Comparison of ENCODE assay signal across 18 cellular contexts in the genomic region with DNA sequence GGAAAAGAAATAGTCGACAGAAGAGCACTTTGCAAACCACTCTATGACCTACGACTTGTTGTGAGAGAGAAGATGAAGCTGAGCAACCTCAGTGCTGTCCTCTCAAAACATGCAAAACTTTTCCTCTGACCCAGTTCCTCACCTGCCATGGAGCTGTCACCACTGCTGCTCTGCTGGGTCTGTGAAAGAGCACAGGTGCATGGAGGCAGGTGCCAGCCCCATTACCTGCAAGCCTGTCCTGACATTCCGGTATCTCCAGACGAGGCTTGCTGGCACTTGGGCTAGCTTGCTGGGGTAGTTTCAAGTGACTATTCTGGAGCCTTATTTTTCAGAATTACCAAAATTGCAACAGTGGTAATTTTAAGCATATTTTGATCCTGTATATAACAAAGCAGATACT.
DNase-seq lines count a peak whose midpoint lies in the region; ATAC-seq lines count a peak whose summit lies in the region.
"Had no signal": no experiment of that assay in that cellular context is flagged by ENCODE, and none has a peak within 500 bp of the region (broad histone marks: within the 10 kb centered on the region; RNA-seq: fewer than 3 reads in every experiment).

No MANE protein-coding gene starts in this region.

- H3K27me3 Mint-ChIP-seq in dendritic cell treated with granulocyte-macrophage colony-stimulating factor and Interleukin-4, amounts not matched to agents 40 ng/mL and 50 ng/mL, for 4 days: peaks cover 3% of the 10 kb centered on the region
- peaks cover 21 to 31% of the 10 kb centered on the region in 2 donors for H3K27me3 Mint-ChIP-seq in stimulated activated naive B cell treated with anti-CD40 and anti-IgM and Interleukin-4, amounts not matched to agents 10 μg/mL and 1 μg/mL and 100 μg/mL, for 72 hours

- peak; percentile 22 to 29 for DNase-seq in NCI-H526 (lab: John Stamatoyannopoulos, UW)
- no peak for DNase-seq in NCI-H526 treated with DMSO at 0.1 percent for 48 hours (lab: John Stamatoyannopoulos, UW)
- DNase-seq in stimulated activated naive B cell treated with anti-CD40 and anti-IgM and Interleukin-4, amounts not matched to agents 10 μg/mL and 1 μg/mL and 100 μg/mL, for 72 hours: no peak
- DNase-seq in HuH-7 (ENCODE audit: low spot score): no peak
- DNase-seq: Caco-2; CD4-positive, CD25-positive, alpha-beta regulatory T cell; CD8-positive, alpha-beta T cell; DMS153; DMS79; EL; GDM1; GM23248; H9 had no signal

- H3K4me1 Mint-ChIP-seq in dendritic cell treated with granulocyte-macrophage colony-stimulating factor and Interleukin-4, amounts not matched to agents 40 ng/mL and 50 ng/mL, for 4 days (ENCODE audit: low read depth): peaks cover 13% of the 10 kb centered on the region
- peaks cover 7 to 10% of the 10 kb centered on the region in 2 donors for H3K4me1 Mint-ChIP-seq in stimulated activated naive B cell treated with anti-CD40 and anti-IgM and Interleukin-4, amounts not matched to agents 10 μg/mL and 1 μg/mL and 100 μg/mL, for 72 hours
- H3K4me1 Mint-ChIP-seq: B cell; CD4-positive, CD25-positive, alpha-beta regulatory T cell had no signal

- peak; percentile 14 to 27 for ATAC-seq in stimulated activated naive B cell treated with anti-CD40 and anti-IgM and Interleukin-4, amounts not matched to agents 10 μg/mL and 1 μg/mL and 100 μg/mL, for 72 hours (replicated peaks)
- ATAC-seq in GM18498 (IDR thresholded peaks at IDR 0.05; ENCODE audit: unreplicated experiment): no peak
- ATAC-seq: CD8-positive, alpha-beta T cell; GM12878; HCT116 had no signal

- H3K36me3 Mint-ChIP-seq in dendritic cell treated with granulocyte-macrophage colony-stimulating factor and Interleukin-4, amounts not matched to agents 40 ng/mL and 50 ng/mL, for 4 days (ENCODE audit: low read depth): no peaks in the 10 kb centered on the region
- H3K36me3 Mint-ChIP-seq in stimulated activated naive B cell treated with anti-CD40 and anti-IgM and Interleukin-4, amounts not matched to agents 10 μg/mL and 1 μg/mL and 100 μg/mL, for 72 hours: peaks cover 4 to 10% of the 10 kb centered on the region in 2 donors
- H3K36me3 Mint-ChIP-seq: CD4-positive, CD25-positive, alpha-beta regulatory T cell; CD8-positive, alpha-beta T cell had no signal

- H3K4me3 Mint-ChIP-seq in dendritic cell treated with granulocyte-macrophage colony-stimulating factor and Interleukin-4, amounts not matched to agents 40 ng/mL and 50 ng/mL, for 4 days: no peak overlapping the region
- no peak overlapping the region for H3K4me3 Mint-ChIP-seq in stimulated activated naive B cell treated with anti-CD40 and anti-IgM and Interleukin-4, amounts not matched to agents 10 μg/mL and 1 μg/mL and 100 μg/mL, for 72 hours
- H3K4me3 Mint-ChIP-seq: B cell; CD4-positive, CD25-positive, alpha-beta regulatory T cell; CD8-positive, alpha-beta T cell; H9 had no signal

- peaks cover 16% of the 10 kb centered on the region for H3K9me3 Mint-ChIP-seq in dendritic cell treated with granulocyte-macrophage colony-stimulating factor and Interleukin-4, amounts not matched to agents 40 ng/mL and 50 ng/mL, for 4 days
- H3K9me3 Mint-ChIP-seq in stimulated activated naive B cell treated with anti-CD40 and anti-IgM and Interleukin-4, amounts not matched to agents 10 μg/mL and 1 μg/mL and 100 μg/mL, for 72 hours: peaks cover 11 to 14% of the 10 kb centered on the region in 2 donors

- peak overlapping the region; percentile 41 for H3K27ac Mint-ChIP-seq in dendritic cell treated with granulocyte-macrophage colony-stimulating factor and Interleukin-4, amounts not matched to agents 40 ng/mL and 50 ng/mL, for 4 days
- no peak overlapping the region for H3K27ac Mint-ChIP-seq in stimulated activated naive B cell treated with anti-CD40 and anti-IgM and Interleukin-4, amounts not matched to agents 10 μg/mL and 1 μg/mL and 100 μg/mL, for 72 hours
- H3K27ac Mint-ChIP-seq: B cell; CD4-positive, CD25-positive, alpha-beta regulatory T cell; CD8-positive, alpha-beta T cell; H9 had no signal

- intact Hi-C loops in dendritic cell treated with granulocyte-macrophage colony-stimulating factor and Interleukin-4, amounts not matched to agents 40 ng/mL and 50 ng/mL, for 4 days (cut with micrococcal nuclease): no loop called here

Comparison
In these comparisons a context has a peak if more than half of its experiments do, and no peak if none do; other contexts are left out.
1. DNase-seq: peak in NCI-H526 (2 of 2); none in NCI-H526 treated with DMSO at 0.1 percent for 48 hours (single experiment), stimulated activated naive B cell treated with anti-CD40 and anti-IgM and Interleukin-4, amounts not matched to agents 10 μg/mL and 1 μg/mL and 100 μg/mL, for 72 hours (single experiment) and HuH-7 (single experiment).